Comparison of ENCODE assay signal across 8 cellular contexts in genomic region chr14:60980811-60981625, GRCh38. TPM values are rescaled to one million over a fixed set of nuclear protein-coding genes. Genes with fewer than 3 reads are reported as not detected.
DNase-seq lines count a peak whose midpoint lies in the region; ATAC-seq lines count a peak whose summit lies in the region.

SLC38A6 (plus strand) TSS chr14:60981245; CDS start chr14:60981278, 33 bp downstream.
TRMT5 (minus strand) TSS chr14:60981079; CDS start chr14:60980973, 106 bp downstream.

- peak within 1 kb of the TSS; percentile 46 to 81 for H3K4ac ChIP-seq in mesenchymal stem cell (ENCODE audit: low read depth in 1 of 2, low read length in 2 of 2)

- peak; percentile 87 for ATAC-seq in GM21381 (IDR thresholded peaks at IDR 0.05; ENCODE audit: unreplicated experiment)

- WGBS in mesenchymal stem cell, result under 1% methylated on average over 55 of the region's 58 CpGs

- DNase-seq in Caki2 (ENCODE audit: low read depth), result peak; percentile 94
- peak; percentile 96 for DNase-seq in HT1080 (ENCODE audit: low read depth)
- DNase-seq in NOMO-1 (lab: John Stamatoyannopoulos, UW; ENCODE audit: unreplicated experiment in 2 of 2), result peak; percentile 66 to 87
- peak; percentile 77 to 88 (median 82) for DNase-seq in activated CD8-positive, alpha-beta memory T cell treated with anti-CD3 and anti-CD28 coated beads for 48 hours (ENCODE audit: low read depth in 2 of 3, low spot score in 2 of 3)
- DNase-seq in mesenchymal stem cell, result peak; percentile 98
- peak; percentile 80 for DNase-seq in stimulated activated CD8-positive, alpha-beta memory T cell treated with anti-CD3 and anti-CD28 coated beads, Interleukin-12 subunit alpha, Interleukin-12 subunit beta, amount 100 ng/mL, for 24 hours (ENCODE audit: extremely low read depth)

- H3K23ac ChIP-seq in mesenchymal stem cell (ENCODE audit: low read length in 2 of 2), result no peak within 1 kb of the TSS

- H2BK12ac ChIP-seq in mesenchymal stem cell (ENCODE audit: low read length in 2 of 2), result peak within 1 kb of the TSS; percentile 29 to 38

- peaks cover 4 to 57% of the 10 kb centered on the region in 2 experiments for H3K36me3 ChIP-seq in mesenchymal stem cell (ENCODE audit: control insufficient read depth in 1 of 2, insufficient read depth in 2 of 2, low read depth in 1 of 2, low read length in 2 of 2)

- in situ Hi-C loops in Caki2 (cut with HindIII; ENCODE audit: low pct_unique_long_range_greater_than_20kb, low sequenced_read_pairs), result no loop called here
- in situ Hi-C loops in endometrial microvascular endothelial cells (cut with HindIII; ENCODE audit: inconsistent ontology term, low pct_unique_long_range_greater_than_20kb, low sequenced_read_pairs), result no loop called here

- peak within 1 kb of the TSS; percentile 88 for H2AFZ ChIP-seq in mesenchymal stem cell (ENCODE audit: low read depth, low read length)

- H3K79me1 ChIP-seq in mesenchymal stem cell (replicated peaks; ENCODE audit: low read length, poor library complexity, severe bottlenecking), result peaks cover 10% of the 10 kb centered on the region

- peak within 1 kb of the TSS; percentile 87 for H3K4me2 ChIP-seq in mesenchymal stem cell (ENCODE audit: low read length, poor library complexity, severe bottlenecking)

- H3K4me1 ChIP-seq in mesenchymal stem cell (ENCODE audit: control insufficient read depth, insufficient read depth, low read depth, low read length), result peaks cover 3% of the 10 kb centered on the region

- H3K18ac ChIP-seq in mesenchymal stem cell (ENCODE audit: low read depth in 1 of 2, low read length in 2 of 2), result peak within 1 kb of the TSS; percentile 91 to 92

- H3K9ac ChIP-seq in mesenchymal stem cell (ENCODE audit: low read length), result peak within 1 kb of the TSS; percentile 99

- H3K14ac ChIP-seq in mesenchymal stem cell (ENCODE audit: low read length in 2 of 2), result peak within 1 kb of the TSS in 1 of 2 experiments; percentile 89

- no peaks in the 10 kb centered on the region for H3K27me3 ChIP-seq in mesenchymal stem cell (ENCODE audit: control insufficient read depth in 1 of 2, insufficient read depth in 1 of 2, low read length in 2 of 2)

- peak within 1 kb of the TSS; percentile 91 for H4K8ac ChIP-seq in mesenchymal stem cell (ENCODE audit: low read length)

- peak within 1 kb of the TSS; percentile 81 for H3K27ac ChIP-seq in mesenchymal stem cell (ENCODE audit: low read length, poor library complexity, severe bottlenecking)

- H2AK5ac ChIP-seq in mesenchymal stem cell (ENCODE audit: low read length, severe bottlenecking), result peak within 1 kb of the TSS; percentile 89

- H3K9me3 ChIP-seq in mesenchymal stem cell (ENCODE audit: control insufficient read depth, low read length), result no peaks in the 10 kb centered on the region

- H2BK5ac ChIP-seq in mesenchymal stem cell (ENCODE audit: low read depth, low read length, poor library complexity, severe bottlenecking), result peak within 1 kb of the TSS; percentile 66

- peak within 1 kb of the TSS; percentile 97 for H2BK15ac ChIP-seq in mesenchymal stem cell (ENCODE audit: low read depth, poor library complexity, severe bottlenecking)

- peak within 1 kb of the TSS; percentile 96 for H4K91ac ChIP-seq in mesenchymal stem cell (ENCODE audit: low read length)

- peak within 1 kb of the TSS; percentile 73 to 96 for H3K4me3 ChIP-seq in mesenchymal stem cell (ENCODE audit: insufficient read depth in 1 of 2, low read depth in 1 of 2, low read length in 2 of 2)

- H2BK120ac ChIP-seq in mesenchymal stem cell (ENCODE audit: low read depth, low read length), result peak within 1 kb of the TSS; percentile 86

RNA-seq across cellular contexts. Expression of gene SLC38A6, which starts in this region (rescaled TPM):
- 46.8 and 72.1 TPM in 2 replicates for total RNA-seq in Caki2 (2014; rRNA removed; shearing (Covaris generic); ENCODE audit: low replicate concordance)
- total RNA-seq in HT1080 (2014; rRNA removed; shearing (Covaris generic)), result 13.5 and 14.2 TPM in 2 replicates
- polyA plus RNA-seq in HT1080 (2015; cell fraction: cytosol; rRNA removed), result 16.0 and 21.0 TPM in 2 replicates
- polyA plus RNA-seq in HT1080 (2015; cell fraction: nucleus; rRNA removed), result 40.2 and 44.1 TPM in 2 replicates
- 22.9 TPM for total RNA-seq in endometrial microvascular endothelial cells (ENCODE audit: inconsistent ontology term)
- 34.6 TPM for polyA plus RNA-seq in mesenchymal stem cell (2013, experiment 1 of 2)
- polyA plus RNA-seq in mesenchymal stem cell (2013, experiment 2 of 2), result 36.0 TPM

RNA-seq across cellular contexts. Expression of gene TRMT5, which starts in this region (rescaled TPM):
- total RNA-seq in Caki2 (2014; rRNA removed; shearing (Covaris generic); ENCODE audit: low replicate concordance), result 5.5 and 10.7 TPM in 2 replicates
- total RNA-seq in HT1080 (2014; rRNA removed; shearing (Covaris generic)), result 16.2 and 17.5 TPM in 2 replicates
- 15.8 and 18.2 TPM in 2 replicates for polyA plus RNA-seq in HT1080 (2015; cell fraction: cytosol; rRNA removed)
- 36.6 and 44.0 TPM in 2 replicates for polyA plus RNA-seq in HT1080 (2015; cell fraction: nucleus; rRNA removed)
- 10.4 TPM for total RNA-seq in endometrial microvascular endothelial cells (ENCODE audit: inconsistent ontology term)
- polyA plus RNA-seq in mesenchymal stem cell (2013, experiment 1 of 2), result 7.2 TPM
- 6.8 TPM for polyA plus RNA-seq in mesenchymal stem cell (2013, experiment 2 of 2)

Comparison
In these comparisons a context has a peak if more than half of its experiments do, and no peak if none do; other contexts are left out.
1. Peak in every context shown above with its lines: DNase-seq, ATAC-seq, H3K4me3 ChIP-seq and H3K27ac ChIP-seq.